ENCODE assay signal across 25 cellular contexts in genomic region chr17:82929676-82930042, GRCh38.
A peak's percentile ranks its signal among the peaks of the same experiment; 100 is the strongest.
DNase-seq lines count a peak whose midpoint lies in the region; ATAC-seq, FAIRE-seq and TF ChIP-seq lines count a peak whose summit lies in the region.
"Had no signal": no experiment of that assay in that cellular context is flagged by ENCODE, and none has a peak within 500 bp of the region (broad histone marks: within the 10 kb centered on the region; RNA-seq: fewer than 3 reads in every experiment).

No MANE protein-coding gene starts in this region.

- no peak overlapping the region for H3K4me3 Mint-ChIP-seq in CD14-positive monocyte

- H3K4me1 ChIP-seq in right lobe of liver (no peaks in the 10 kb centered on the region), HepG2 (ENCODE audit: insufficient read depth, low read length) (no peaks in the 10 kb centered on the region; the same call in 1 of the 2 replicates), lower lobe of right lung (no peaks in the 10 kb centered on the region), ovary (ENCODE audit: insufficient read depth) (peaks cover 5% of the 10 kb centered on the region)

- TF ChIP-seq CTCF in right lobe of liver (IDR thresholded peaks at IDR 0.05) (no peak), HepG2 (CRISPR knock-in tag; IDR thresholded peaks at IDR 0.05) (no peak), lower lobe of right lung (IDR thresholded peaks at IDR 0.05) (no peak), ovary (IDR thresholded peaks at IDR 0.05) (no peak), CD14-positive monocyte (IDR thresholded peaks at IDR 0.05) (no peak)

- H3K9me3 ChIP-seq in right lobe of liver (no peaks in the 10 kb centered on the region), HepG2 (ENCODE audit: low read length) (no peaks in the 10 kb centered on the region), lower lobe of right lung (no peaks in the 10 kb centered on the region), ovary (no peaks in the 10 kb centered on the region)

- H3K79me2 ChIP-seq in HepG2 (ENCODE audit: insufficient read depth, low read length) = no peaks in the 10 kb centered on the region

- no peaks in the 10 kb centered on the region for H3K9me3 Mint-ChIP-seq in CD14-positive monocyte
- H3K9me3 Mint-ChIP-seq: CD8-positive, alpha-beta memory T cell had no signal

- TF ChIP-seq EP300 in HepG2 (IDR thresholded peaks at IDR 0.05; ENCODE audit: low read depth in 2 of 2, low read length in 2 of 2) (no peak), HepG2 (CRISPR knock-in tag; IDR thresholded peaks at IDR 0.05; ENCODE audit: borderline replicate concordance) (no peak), ovary (IDR thresholded peaks at IDR 0.05) (no peak)

- H3K27me3 ChIP-seq in right lobe of liver (no peaks in the 10 kb centered on the region), HepG2 (ENCODE audit: control insufficient read depth in 1 of 2, insufficient read depth in 2 of 2, low read length in 2 of 2) (no peaks in the 10 kb centered on the region), lower lobe of right lung (ENCODE audit: low read depth) (no peaks in the 10 kb centered on the region), ovary (no peaks in the 10 kb centered on the region)

- no peaks in the 10 kb centered on the region for H3K4me1 Mint-ChIP-seq in CD14-positive monocyte

- H2AFZ ChIP-seq in HepG2 (ENCODE audit: low read length) = no peak overlapping the region

- intact Hi-C loops in right lobe of liver (cut with DNase I) = no loop called here
- intact Hi-C loops in HepG2 (cut with micrococcal nuclease; ENCODE audit: unreplicated experiment) = no loop called here
- intact Hi-C loops in lower lobe of right lung (cut with DNase I) = no loop called here
- intact Hi-C loops in ovary (cut with DNase I) = no loop called here
- intact Hi-C loops in CD14-positive monocyte (cut with micrococcal nuclease) = loop anchor here in 1 of 2 donors (10.0 kb wide), 1 partner anchor 135 kb away; no protein-coding TSS in a partner anchor

- H3K27me3 Mint-ChIP-seq in CD14-positive monocyte (ENCODE audit: low read depth in 3 of 3) = peaks cover 0 to 1% (median 0%) of the 10 kb centered on the region in 3 donors
- H3K27me3 Mint-ChIP-seq: CD8-positive, alpha-beta memory T cell had no signal

- no TSS peak for BruUV-seq in HepG2 (replicated peaks; lab: Mats Ljungman, UMichigan)

- peak overlapping the region in 1 of 7 donors; percentile 15 for H3K27ac Mint-ChIP-seq in CD14-positive monocyte

- no peak for TF ChIP-seq RAD21 in HepG2 (CRISPR knock-in tag; IDR thresholded peaks at IDR 0.05)

- peaks cover 0 to 37% (median 9%) of the 10 kb centered on the region in 4 donors for H3K36me3 ChIP-seq in right lobe of liver
- H3K36me3 ChIP-seq in HepG2 (replicated peaks in 1 of 2; ENCODE audit: control insufficient read depth in 1 of 2, insufficient read depth in 2 of 2, low read length in 2 of 2) = peaks cover 36 to 74% of the 10 kb centered on the region in 2 experiments
- H3K36me3 ChIP-seq in lower lobe of right lung = peaks cover 98% of the 10 kb centered on the region
- no peaks in the 10 kb centered on the region for H3K36me3 ChIP-seq in ovary

- CTCF ChIA-PET in HepG2 (lab: Yijun Ruan, JAX; ENCODE audit: low intra/inter-chr PET ratio, low total read pairs) = no interaction called here

- in situ Hi-C loops in HepG2 (cut with HindIII; ENCODE audit: extremely low pct_ligation_motif_present, low pct_unique_long_range_greater_than_20kb) (loop anchor here (5.0 kb wide), 1 partner anchor 147 kb away; no protein-coding TSS in a partner anchor), ACHN (cut with HindIII; ENCODE audit: low pct_ligation_motif_present, low pct_unique_long_range_greater_than_20kb, low sequenced_read_pairs) (no loop called here)

- 94% methylated on average over 3 of the region's 9 CpGs for WGBS in right lobe of liver (ENCODE audit: insufficient coverage, low coverage, low lambda C conversion rate, missing lambda C conversion rate)
- WGBS in HepG2 (ENCODE audit: low lambda C conversion rate) = 99% methylated on average over 8 of the region's 9 CpGs
- 91 to 94% (median 92%) methylated on average over 9 of the region's 9 CpGs for WGBS in ovary, 3 donors

- H4K20me1 ChIP-seq in HepG2 (ENCODE audit: insufficient read depth, low read length) = no peaks in the 10 kb centered on the region

- no peak overlapping the region for H3K4me3 ChIP-seq in right lobe of liver
- no peak overlapping the region for H3K4me3 ChIP-seq in HepG2 (replicated peaks in 1 of 3; ENCODE audit: insufficient read depth in 1 of 3, low read depth in 2 of 3, low read length in 3 of 3)
- H3K4me3 ChIP-seq in lower lobe of right lung = no peak overlapping the region
- no peak overlapping the region for H3K4me3 ChIP-seq in ovary

- ATAC-seq in right lobe of liver (no peak), HepG2 (no peak), lower lobe of right lung (no peak), GM18517 (IDR thresholded peaks at IDR 0.05; ENCODE audit: unreplicated experiment) (no peak)
- ATAC-seq: Panc1 had no signal

- no peak for TF ChIP-seq POLR2A in right lobe of liver (IDR thresholded peaks at IDR 0.05)
- no peak for TF ChIP-seq POLR2A in HepG2 (IDR thresholded peaks at IDR 0.05; ENCODE audit: insufficient read depth in 1 of 2, low read depth in 2 of 2, low read length in 2 of 2)
- TF ChIP-seq POLR2A in ovary (IDR thresholded peaks at IDR 0.05) = no peak

- no peak for FAIRE-seq in HepG2 (lab: Jason Lieb, UNC)
- FAIRE-seq: GM18507, HTR-8/SVneo had no signal

- no peak overlapping the region for H3K9ac ChIP-seq in HepG2 (ENCODE audit: insufficient read depth, low read depth, low read length)
- H3K9ac ChIP-seq: KMS-11 had no signal

- H3K27ac ChIP-seq in right lobe of liver (no peak overlapping the region), HepG2 (ENCODE audit: extremely low read length, insufficient read depth, low read length) (no peak overlapping the region), lower lobe of right lung (no peak overlapping the region), ovary (no peak overlapping the region)
- H3K27ac ChIP-seq: KMS-11 had no signal

- H3K4me2 ChIP-seq in HepG2 (ENCODE audit: low read depth, low read length) = no peak overlapping the region
- H3K4me2 ChIP-seq: KMS-11 had no signal

- H3K36me3 Mint-ChIP-seq in CD14-positive monocyte = peaks cover 72 to 93% of the 10 kb centered on the region in 2 donors

- DNase-seq in right lobe of liver (peak in 2 of 3 donors; percentile 35 to 41), HepG2 (ENCODE audit: low spot score) (no peak), lower lobe of right lung (peak; percentile 23), ovary (peak in 3 of 5 donors; percentile 18 to 29 (median 19)), ACHN (no peak), CD14-positive monocyte (ENCODE audit: low spot score) (no peak)
- DNase-seq: C1 segment of cervical spinal cord; Calu3; GDM1; GOT3; HCEC 1CT; IMR-90; NCI-H1092 treated with DMSO at 0.1 percent for 48 hours; NCI-H1436 treated with DMSO at 0.1 percent for 48 hours; NCI-H1930; NCI-H226; NCI-H510A treated with DMSO at 0.1 percent for 48 hours; NCI-H748 treated with DMSO at 0.1 percent for 48 hours; NK-92 treated with Interleukin-12 subunit alpha and Interleukin-12 subunit beta, amount 100 ng/mL, for 24 hours had no signal

- POLR2A ChIA-PET in HepG2 (lab: Yijun Ruan, JAX) = no interaction called here

TF ChIP-seq in HepG2, 621 proteins besides CTCF, POLR2A, EP300 and RAD21 (continues in another document):
- TF ChIP-seq ZBTB44 (CRISPR knock-in tag; IDR thresholded peaks at IDR 0.05) (no peak), GFI1 (CRISPR knock-in tag; IDR thresholded peaks at IDR 0.05; ENCODE audit: borderline replicate concordance) (no peak), ZFY (CRISPR knock-in tag; IDR thresholded peaks at IDR 0.05) (no peak), SP4 (CRISPR knock-in tag; IDR thresholded peaks at IDR 0.05) (no peak), IKZF5 (CRISPR knock-in tag; IDR thresholded peaks at IDR 0.05) (no peak), GTF3A (CRISPR knock-in tag; conservative IDR thresholded peaks at IDR 0.05) (no peak), MAZ (IDR thresholded peaks at IDR 0.05; ENCODE audit: borderline replicate concordance, low read depth, low read length) (no peak), MAZ (CRISPR knock-in tag; IDR thresholded peaks at IDR 0.05; ENCODE audit: low read depth) (no peak), ZNF160 (CRISPR knock-in tag; IDR thresholded peaks at IDR 0.05) (no peak), TIGD3 (CRISPR knock-in tag; IDR thresholded peaks at IDR 0.05; ENCODE audit: borderline replicate concordance) (no peak), BRCA1 (CRISPR knock-in tag; IDR thresholded peaks at IDR 0.05) (no peak), ZFP82 (CRISPR knock-in tag; IDR thresholded peaks at IDR 0.05; ENCODE audit: borderline replicate concordance) (no peak)

Comparison
In these comparisons a context has a peak if more than half of its experiments do, and no peak if none do; other contexts are left out.
1. DNase-seq: peak in right lobe of liver (2 of 3), lower lobe of right lung (single experiment) and ovary (3 of 5); none in HepG2 (single experiment), ACHN (single experiment) and CD14-positive monocyte (single experiment).